8 cellular contexts compared by ENCODE assay signal in the genomic region with DNA sequence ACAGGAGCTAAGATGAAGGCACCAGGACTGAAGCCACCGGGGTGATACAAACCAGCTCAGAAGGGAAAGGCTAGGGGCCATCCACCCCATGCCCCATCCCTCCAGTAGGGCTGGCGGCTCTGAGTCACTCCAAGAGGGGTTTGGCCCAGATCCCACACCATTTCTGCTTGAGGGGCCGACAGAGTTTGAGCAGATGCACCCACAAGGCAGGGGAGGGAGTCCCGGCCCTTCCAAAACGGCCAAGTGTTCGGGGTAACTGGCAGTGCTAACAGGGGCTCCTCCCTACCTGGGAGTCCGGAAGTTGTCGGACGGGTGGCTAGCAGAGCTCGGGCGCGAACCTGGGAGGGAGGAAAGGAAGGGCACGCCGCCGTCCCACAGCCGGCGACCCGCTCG. TPM values are rescaled to one million over a fixed set of nuclear protein-coding genes. Genes with fewer than 3 reads are reported as not detected.
DNase-seq lines count a peak whose midpoint lies in the region; ATAC-seq and TF ChIP-seq lines count a peak whose summit lies in the region.

No MANE protein-coding gene starts in this region.

- DNase-seq in NCI-H2171 treated with DMSO at 0.1 percent for 48 hours (lab: John Stamatoyannopoulos, UW): peak; percentile 10
- no peak for DNase-seq in NCI-H2171 (lab: John Stamatoyannopoulos, UW)
- no peak for DNase-seq in breast epithelium (ENCODE audit: low spot score in 2 of 2)
- DNase-seq in left colon: peak; percentile 43
- DNase-seq in stomach: no peak
- no peak for DNase-seq in occipital lobe (lab: John Stamatoyannopoulos, UW)

- ATAC-seq in HG02610 (IDR thresholded peaks at IDR 0.05; ENCODE audit: unreplicated experiment) (peak; percentile 19), left colon (peak; percentile 19)

- peak overlapping the region; percentile 92 for H3K9ac ChIP-seq in OCI-LY1 (ENCODE audit: low read length)

- H3K4me3 ChIP-seq in OCI-LY1 (ENCODE audit: low read depth, low read length, poor library complexity, severe bottlenecking): peak overlapping the region; percentile 87
- H3K4me3 ChIP-seq in breast epithelium: peak overlapping the region; percentile 59 to 83 (median 69)
- peak overlapping the region; percentile 55 to 61 (median 57) for H3K4me3 ChIP-seq in stomach

- H3K27me3 ChIP-seq in OCI-LY1 (ENCODE audit: insufficient read depth, low read length) (no peaks in the 10 kb centered on the region), breast epithelium (peaks cover 0 to 29% of the 10 kb centered on the region in 2 donors), stomach (no peaks in the 10 kb centered on the region)

- no peaks in the 10 kb centered on the region for H4K20me1 ChIP-seq in OCI-LY1 (ENCODE audit: insufficient read depth, low read length)

- H3F3A ChIP-seq in OCI-LY1 (ENCODE audit: insufficient read depth, low read length): no peaks in the 10 kb centered on the region

- no peaks in the 10 kb centered on the region for H3K79me2 ChIP-seq in OCI-LY1 (ENCODE audit: insufficient read depth, low read length)

- no peak for TF ChIP-seq CTCF in OCI-LY1 (IDR thresholded peaks at IDR 0.05; ENCODE audit: low read length)
- no peak for TF ChIP-seq CTCF in breast epithelium (IDR thresholded peaks at IDR 0.05)
- TF ChIP-seq CTCF in stomach (IDR thresholded peaks at IDR 0.05): no peak

- 1 to 31% (median 23%) methylated on average over 6 to 19 of the region's 19 CpGs; no CpG with 5 or more reads in 1 of the 5 donors for WGBS in stomach, 5 donors

- TF ChIP-seq EP300 in stomach (IDR thresholded peaks at IDR 0.05): no peak

- H3K4me1 ChIP-seq in OCI-LY1 (ENCODE audit: insufficient read depth, low read length, severe bottlenecking) (peaks cover 26% of the 10 kb centered on the region), breast epithelium (peaks cover 0 to 7% of the 10 kb centered on the region in 2 donors), stomach (peaks cover 0 to 46% (median 23%) of the 10 kb centered on the region in 4 donors)

- H3K27ac ChIP-seq in OCI-LY1 (ENCODE audit: low read depth, low read length, poor library complexity, severe bottlenecking): no peak overlapping the region
- H3K27ac ChIP-seq in breast epithelium: peak overlapping the region; percentile 92 to 99
- peak overlapping the region; percentile 92 to 98 (median 94) for H3K27ac ChIP-seq in stomach

- H3K9me3 ChIP-seq in OCI-LY1 (ENCODE audit: low read length) (no peaks in the 10 kb centered on the region), breast epithelium (no peaks in the 10 kb centered on the region), stomach (no peaks in the 10 kb centered on the region)

- intact Hi-C loops in breast epithelium (cut with DNase I; ENCODE audit: low total_unique reads) (no loop called here), left colon (cut with DNase I, micrococcal nuclease) (no loop called here), stomach (cut with DNase I; ENCODE audit: low total_unique reads) (no loop called here)

- TF ChIP-seq POLR2A in breast epithelium (IDR thresholded peaks at IDR 0.05) (no peak), stomach (IDR thresholded peaks at IDR 0.05) (no peak)

- peak overlapping the region; percentile 99 for H3K4me2 ChIP-seq in OCI-LY1 (ENCODE audit: low read length)

- H3K36me3 ChIP-seq in OCI-LY1 (ENCODE audit: insufficient read depth, low read length): peaks cover 5% of the 10 kb centered on the region; the same call in 1 of the 2 replicates
- H3K36me3 ChIP-seq in breast epithelium: no peaks in the 10 kb centered on the region
- H3K36me3 ChIP-seq in stomach: peaks cover 0 to 16% (median 11%) of the 10 kb centered on the region in 4 donors

- H3K9me2 ChIP-seq in OCI-LY1 (ENCODE audit: low read depth, low read length): no peaks in the 10 kb centered on the region

- H2AFZ ChIP-seq in OCI-LY1 (ENCODE audit: low read length): no peak overlapping the region

RNA-seq across cellular contexts. Expression of a gene that starts 0.4 kb away (rescaled TPM):
- total RNA-seq in breast epithelium (10 to 100 TPM; 17.0 to 24.0 (median 19.5) TPM), left colon (10 to 100 TPM; 23.8 to 30.0 TPM), stomach (100 to 1,000 TPM in 1 of 5 donors, 10 to 100 TPM in 2, 1 to 10 TPM in 2; 4.9 to 175 (median 13.2) TPM), occipital lobe (3.4 TPM)
- polyA plus RNA-seq in stomach: 10 to 100 TPM in 2 of 3 donors, 1 to 10 TPM in 1; 9.5 to 16.7 (median 12.5) TPM

RNA-seq across cellular contexts. Expression of a gene that starts 3.6 kb away (rescaled TPM):
- 10 to 100 TPM; 36.2 to 40.1 (median 38.3) TPM for total RNA-seq in breast epithelium
- total RNA-seq in left colon: 10 to 100 TPM; 30.5 to 34.5 TPM
- 10 to 100 TPM in 4 of 5 donors, 1 to 10 TPM in 1; 8.0 to 50.1 (median 19.8) TPM for total RNA-seq in stomach
- 10 to 100 TPM; 22.5 to 34.4 (median 32.1) TPM for polyA plus RNA-seq in stomach
- 33.7 TPM for total RNA-seq in occipital lobe

RNA-seq across cellular contexts. Expression of a gene that starts 10.9 kb away (rescaled TPM):
- total RNA-seq in breast epithelium: 10 to 100 TPM; 21.1 to 38.0 (median 28.8) TPM
- total RNA-seq in left colon: 10 to 100 TPM in 1 of 2 donors, 1 to 10 TPM in 1; 9.8 to 11.5 TPM
- 1 to 10 TPM in 4 of 5 donors, not detected in 1; 2.7 to 8.4 (median 5.0) TPM for total RNA-seq in stomach
- 10 to 100 TPM; 18.2 to 29.0 (median 22.6) TPM for polyA plus RNA-seq in stomach
- total RNA-seq in occipital lobe: 13.4 TPM

RNA-seq across cellular contexts. Expression of a gene that starts 26.0 kb away (rescaled TPM):
- total RNA-seq in breast epithelium: 10 to 100 TPM; 38.8 to 42.6 (median 41.3) TPM
- 10 to 100 TPM; 64.3 to 75.0 TPM for total RNA-seq in left colon
- total RNA-seq in stomach: 10 to 100 TPM; 21.9 to 34.4 (median 24.1) TPM
- polyA plus RNA-seq in stomach: 10 to 100 TPM; 36.3 to 61.7 (median 49.0) TPM
- total RNA-seq in occipital lobe: 8.1 TPM

RNA-seq across cellular contexts. Expression of a gene that starts 31.9 kb away (rescaled TPM):
- 10 to 100 TPM in 2 of 3 donors, 1 to 10 TPM in 1; 6.1 to 10.8 (median 10.1) TPM for total RNA-seq in breast epithelium
- total RNA-seq in left colon: 10 to 100 TPM; 48.9 to 68.2 TPM
- 100 to 1,000 TPM in 2 of 5 donors, 10 to 100 TPM in 2, 1 to 10 TPM in 1; 9.9 to 296 (median 35.5) TPM for total RNA-seq in stomach
- 1 to 10 TPM; 2.3 to 7.6 (median 6.0) TPM for polyA plus RNA-seq in stomach
- 14.5 TPM for total RNA-seq in occipital lobe

Comparison
In these comparisons a context has a peak if more than half of its experiments do, and no peak if none do; other contexts are left out.
1. DNase-seq: peak in NCI-H2171 treated with DMSO at 0.1 percent for 48 hours (single experiment) and left colon (2 of 2); none in NCI-H2171 (single experiment), breast epithelium (0 of 2), stomach (single experiment) and occipital lobe (single experiment).
2. Peak in every context shown above with its lines, with median percentiles within 50 percentile points of each other: H3K4me3 ChIP-seq.